24 cellular contexts compared by ENCODE assay signal in the genomic region with DNA sequence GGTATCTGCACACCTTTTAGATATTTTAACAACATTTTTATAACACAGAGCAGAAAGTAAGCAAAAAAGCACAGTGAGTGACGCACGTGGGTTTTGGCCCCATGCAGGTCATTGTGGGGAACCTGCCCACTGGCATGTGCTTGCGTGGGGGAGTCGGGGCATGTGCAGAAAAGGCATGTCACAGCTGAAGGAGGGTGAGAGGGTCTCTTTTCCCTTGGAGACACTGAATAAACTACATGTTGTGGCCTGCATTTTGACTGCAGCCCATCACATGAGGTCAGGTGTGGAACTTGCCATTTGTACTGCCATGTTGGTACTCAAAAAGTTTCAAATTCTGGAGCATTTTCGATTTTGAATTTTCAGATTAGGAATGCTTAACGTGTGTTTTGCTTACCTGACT.
DNase-seq lines count a peak whose midpoint lies in the region; ATAC-seq and TF ChIP-seq lines count a peak whose summit lies in the region.
"Had no signal": no experiment of that assay in that cellular context is flagged by ENCODE, and none has a peak within 500 bp of the region (broad histone marks: within the 10 kb centered on the region; RNA-seq: fewer than 3 reads in every experiment).

No MANE protein-coding gene starts in this region.

- peak overlapping the region; percentile 51; the same call in 1 of the 2 replicates for H3K4me2 ChIP-seq in GM23338
- H3K4me2 ChIP-seq: hepatocyte, smooth muscle cell had no signal

- no peak for DNase-seq in T-helper 2 cell treated with Interferon-gamma antibody and Interleukin-4, amounts not matched to agents 5 μg/mL and 100 μg/mL, for 36 hours (ENCODE audit: low spot score)
- DNase-seq in T-helper 2 cell (no peak), GM23338 (ENCODE audit: low spot score) (no peak), memory B cell (ENCODE audit: low spot score in 2 of 2) (no peak), esophagus muscularis mucosa (ENCODE audit: extremely low spot score) (no peak), NCI-H1048 (lab: John Stamatoyannopoulos, UW) (no peak), kidney glomerular epithelial cell (lab: John Stamatoyannopoulos, UW) (no peak)
- DNase-seq in activated naive CD8-positive, alpha-beta T cell treated with anti-CD3 and anti-CD28 coated beads for 36 hours: no peak
- DNase-seq: activated CD4-positive, alpha-beta T cell treated with anti-CD3 and anti-CD28 coated beads for 48 hours; dermis blood vessel endothelial cell; foreskin keratinocyte; HFFc6; lower lobe of right lung; NCI-H524 treated with DMSO at 0.1 percent for 48 hours; occipital lobe; stimulated activated CD4-positive, alpha-beta T cell treated with anti-CD3 and anti-CD28 coated beads, Interleukin-2, amount 100 ng/mL, for 48 hours; stomach; upper lobe of left lung had no signal

- no peaks in the 10 kb centered on the region for H3K9me3 ChIP-seq in esophagus muscularis mucosa
- H3K9me3 ChIP-seq: adrenal gland, lower lobe of right lung, stomach, upper lobe of left lung had no signal

- H3K27me3 ChIP-seq in GM23338 (ENCODE audit: insufficient read depth) (no peaks in the 10 kb centered on the region), esophagus muscularis mucosa (no peaks in the 10 kb centered on the region)
- H3K27me3 ChIP-seq: adrenal gland, foreskin keratinocyte, hepatocyte, stomach, upper lobe of left lung had no signal

- no peak for ATAC-seq in GM23338
- ATAC-seq in memory B cell (ENCODE audit: low read depth): no peak
- ATAC-seq: foreskin keratinocyte, HepG2, lower lobe of right lung had no signal

- H3K79me2 ChIP-seq in GM23338 (replicated peaks; ENCODE audit: insufficient read depth): no peaks in the 10 kb centered on the region
- H3K79me2 ChIP-seq: hepatocyte had no signal

- H3K9me3 Mint-ChIP-seq in T-helper 2 cell treated with Interferon-gamma antibody and Interleukin-4, amounts not matched to agents 5 μg/mL and 100 μg/mL, for 36 hours: no peaks in the 10 kb centered on the region
- no peaks in the 10 kb centered on the region; the same call in 2 of the 3 replicates for H3K9me3 Mint-ChIP-seq in GM23338
- no peaks in the 10 kb centered on the region for H3K9me3 Mint-ChIP-seq in activated naive CD8-positive, alpha-beta T cell treated with anti-CD3 and anti-CD28 coated beads for 36 hours
- no peaks in the 10 kb centered on the region for H3K9me3 Mint-ChIP-seq in memory B cell
- H3K9me3 Mint-ChIP-seq: activated T-helper 1 cell treated with anti-CD3 and anti-CD28 coated beads, Interleukin-12 subunit alpha, Interleukin-12 subunit beta, Interleukin-2, Interleukin-4 antibody, amounts not matched to agents 30 ng/mL and 10 ng/mL and 1 ng/mL, durations not matched to agents 14 hours and 24 hours and 36 hours; HFFc6 had no signal

- H3K4me3 ChIP-seq in GM23338 (no peak overlapping the region), esophagus muscularis mucosa (no peak overlapping the region)
- H3K4me3 ChIP-seq: adrenal gland, hepatocyte, lower lobe of right lung, smooth muscle cell, stomach, upper lobe of left lung had no signal

- H3K27ac ChIP-seq in GM23338 (ENCODE audit: low read depth) (no peak overlapping the region), esophagus muscularis mucosa (replicated peaks in 1 of 4) (no peak overlapping the region)
- H3K27ac ChIP-seq: 22Rv1, adrenal gland, foreskin keratinocyte, hepatocyte, lower lobe of right lung, stomach, upper lobe of left lung had no signal

- intact Hi-C loops in esophagus muscularis mucosa (cut with DNase I): no loop called here

- no peaks in the 10 kb centered on the region for H3K27me3 Mint-ChIP-seq in T-helper 2 cell treated with Interferon-gamma antibody and Interleukin-4, amounts not matched to agents 5 μg/mL and 100 μg/mL, for 36 hours (ENCODE audit: low read depth)
- H3K27me3 Mint-ChIP-seq in GM23338 (ENCODE audit: insufficient read depth, low read depth, poor library complexity) (peaks cover 17% of the 10 kb centered on the region), memory B cell (no peaks in the 10 kb centered on the region)
- H3K27me3 Mint-ChIP-seq in activated naive CD8-positive, alpha-beta T cell treated with anti-CD3 and anti-CD28 coated beads for 36 hours: no peaks in the 10 kb centered on the region

- 0 out of 2 replicates have a peak, but pooled peaks cover 5% of the 10 kb centered on the region for H3F3A ChIP-seq in GM23338 (replicated peaks; ENCODE audit: low read depth)

- WGBS in esophagus muscularis mucosa: 94% methylated on average over 6 of the region's 6 CpGs

- no peak for TF ChIP-seq EP300 in esophagus muscularis mucosa (IDR thresholded peaks at IDR 0.05)

- peaks cover 86% of the 10 kb centered on the region for H3K4me1 Mint-ChIP-seq in T-helper 2 cell treated with Interferon-gamma antibody and Interleukin-4, amounts not matched to agents 5 μg/mL and 100 μg/mL, for 36 hours (ENCODE audit: low read depth)
- H3K4me1 Mint-ChIP-seq in GM23338: peaks cover 46% of the 10 kb centered on the region
- H3K4me1 Mint-ChIP-seq in activated naive CD8-positive, alpha-beta T cell treated with anti-CD3 and anti-CD28 coated beads for 36 hours: peaks cover 86% of the 10 kb centered on the region
- peaks cover 72% of the 10 kb centered on the region for H3K4me1 Mint-ChIP-seq in memory B cell

- peaks cover 41% of the 10 kb centered on the region for H3K36me3 Mint-ChIP-seq in T-helper 2 cell treated with Interferon-gamma antibody and Interleukin-4, amounts not matched to agents 5 μg/mL and 100 μg/mL, for 36 hours (ENCODE audit: low read depth)
- H3K36me3 Mint-ChIP-seq in GM23338 (ENCODE audit: low read depth): peaks cover 4% of the 10 kb centered on the region; the same call in 1 of the 3 replicates
- H3K36me3 Mint-ChIP-seq in activated naive CD8-positive, alpha-beta T cell treated with anti-CD3 and anti-CD28 coated beads for 36 hours: peaks cover 55% of the 10 kb centered on the region
- peaks cover 5% of the 10 kb centered on the region for H3K36me3 Mint-ChIP-seq in memory B cell

- peak overlapping the region; percentile 95 for H3K27ac Mint-ChIP-seq in T-helper 2 cell treated with Interferon-gamma antibody and Interleukin-4, amounts not matched to agents 5 μg/mL and 100 μg/mL, for 36 hours
- H3K27ac Mint-ChIP-seq in GM23338: peak overlapping the region; percentile 51
- H3K27ac Mint-ChIP-seq in activated naive CD8-positive, alpha-beta T cell treated with anti-CD3 and anti-CD28 coated beads for 36 hours: peak overlapping the region; percentile 96
- peak overlapping the region; percentile 100 for H3K27ac Mint-ChIP-seq in memory B cell
- H3K27ac Mint-ChIP-seq: activated T-helper 1 cell treated with anti-CD3 and anti-CD28 coated beads, Interleukin-12 subunit alpha, Interleukin-12 subunit beta, Interleukin-2, Interleukin-4 antibody, amounts not matched to agents 30 ng/mL and 10 ng/mL and 1 ng/mL, durations not matched to agents 14 hours and 24 hours and 36 hours; HFFc6 had no signal

- H3K36me3 ChIP-seq in GM23338 (ENCODE audit: insufficient read depth) (peaks cover 6% of the 10 kb centered on the region; the same call in 1 of the 2 replicates), esophagus muscularis mucosa (peaks cover 0 to 38% (median 17%) of the 10 kb centered on the region in 4 donors)
- H3K36me3 ChIP-seq: adrenal gland had no signal

- no peak for TF ChIP-seq CTCF in GM23338 (conservative IDR thresholded peaks at IDR 0.05; ENCODE audit: low read depth in 2 of 2)
- TF ChIP-seq CTCF in esophagus muscularis mucosa (IDR thresholded peaks at IDR 0.05): no peak

- no peaks in the 10 kb centered on the region for H4K20me1 ChIP-seq in GM23338 (replicated peaks; ENCODE audit: insufficient read depth)

- no peaks in the 10 kb centered on the region for H3K9me2 ChIP-seq in GM23338 (ENCODE audit: insufficient read depth)

- H3K4me1 ChIP-seq in GM23338 (ENCODE audit: insufficient read depth) (peaks cover 19% of the 10 kb centered on the region), esophagus muscularis mucosa (peaks cover 0 to 11% (median 5%) of the 10 kb centered on the region in 4 donors)
- H3K4me1 ChIP-seq: adrenal gland, foreskin keratinocyte, upper lobe of left lung had no signal

- H2AFZ ChIP-seq in GM23338: no peak overlapping the region
- H2AFZ ChIP-seq: hepatocyte had no signal

- peak overlapping the region; percentile 22 for H3K4me3 Mint-ChIP-seq in T-helper 2 cell treated with Interferon-gamma antibody and Interleukin-4, amounts not matched to agents 5 μg/mL and 100 μg/mL, for 36 hours
- H3K4me3 Mint-ChIP-seq in GM23338 (peak overlapping the region; percentile 20; the same call in 1 of the 3 replicates), memory B cell (peak overlapping the region; percentile 53)
- H3K4me3 Mint-ChIP-seq in activated naive CD8-positive, alpha-beta T cell treated with anti-CD3 and anti-CD28 coated beads for 36 hours: no peak overlapping the region
- H3K4me3 Mint-ChIP-seq: activated T-helper 1 cell treated with anti-CD3 and anti-CD28 coated beads, Interleukin-12 subunit alpha, Interleukin-12 subunit beta, Interleukin-2, Interleukin-4 antibody, amounts not matched to agents 30 ng/mL and 10 ng/mL and 1 ng/mL, durations not matched to agents 14 hours and 24 hours and 36 hours; HFFc6 had no signal

- no peak for TF ChIP-seq POLR2A in esophagus muscularis mucosa (IDR thresholded peaks at IDR 0.05; ENCODE audit: low read depth)

TF ChIP-seq in GM23338, 12 proteins besides CTCF, POLR2A, EP300 and RAD21 (continues in another document):
- TF ChIP-seq ETS1 (IDR thresholded peaks at IDR 0.05): no peak
